In the genomic region with DNA sequence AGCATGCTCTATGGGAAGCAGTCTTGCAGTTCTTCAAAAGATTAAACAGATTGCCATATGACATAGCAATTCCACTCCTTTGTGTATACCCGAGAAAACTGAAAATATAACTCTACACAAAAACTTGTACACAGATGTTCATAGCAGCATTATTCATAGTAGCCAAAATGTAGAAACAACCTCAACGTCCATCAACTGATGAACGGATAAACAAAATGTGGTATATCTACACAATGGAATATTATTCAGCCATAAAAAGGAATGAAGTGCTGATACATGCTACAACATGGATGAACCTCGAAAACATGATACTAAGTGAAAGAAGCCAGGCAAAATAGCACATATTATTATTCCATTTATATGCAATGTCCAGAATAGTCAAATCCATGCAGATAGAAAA, we compare ENCODE assay signal across 8 cellular contexts.
"Had no signal": no experiment of that assay in that cellular context is flagged by ENCODE, and none has a peak within 500 bp of the region (broad histone marks: within the 10 kb centered on the region; RNA-seq: fewer than 3 reads in every experiment).

No MANE protein-coding gene starts in this region.

- FAIRE-seq: H54, HepG2 had no signal

- H3K27me3 Mint-ChIP-seq: IgD-negative memory B cell had no signal

- DNase-seq: H9, HCEC 1CT, HFFc6 had no signal

- H3K4me1 Mint-ChIP-seq: IgD-negative memory B cell had no signal

- H3K27ac ChIP-seq: HL-60 had no signal

- H3K36me3 Mint-ChIP-seq: IgD-negative memory B cell had no signal

- H3K4me2 ChIP-seq: GM23338 had no signal

- H2AFZ ChIP-seq: GM23338 had no signal

- H3K4me3 ChIP-seq: GM23338 had no signal

- H3K27ac Mint-ChIP-seq: GM23338, H9, HFFc6, IgD-negative memory B cell had no signal

- H3K4me3 Mint-ChIP-seq: GM23338, H9, HFFc6, IgD-negative memory B cell had no signal

- ATAC-seq: GM23338, HepG2 had no signal
